8 cellular contexts compared by ENCODE assay signal in the genomic region with DNA sequence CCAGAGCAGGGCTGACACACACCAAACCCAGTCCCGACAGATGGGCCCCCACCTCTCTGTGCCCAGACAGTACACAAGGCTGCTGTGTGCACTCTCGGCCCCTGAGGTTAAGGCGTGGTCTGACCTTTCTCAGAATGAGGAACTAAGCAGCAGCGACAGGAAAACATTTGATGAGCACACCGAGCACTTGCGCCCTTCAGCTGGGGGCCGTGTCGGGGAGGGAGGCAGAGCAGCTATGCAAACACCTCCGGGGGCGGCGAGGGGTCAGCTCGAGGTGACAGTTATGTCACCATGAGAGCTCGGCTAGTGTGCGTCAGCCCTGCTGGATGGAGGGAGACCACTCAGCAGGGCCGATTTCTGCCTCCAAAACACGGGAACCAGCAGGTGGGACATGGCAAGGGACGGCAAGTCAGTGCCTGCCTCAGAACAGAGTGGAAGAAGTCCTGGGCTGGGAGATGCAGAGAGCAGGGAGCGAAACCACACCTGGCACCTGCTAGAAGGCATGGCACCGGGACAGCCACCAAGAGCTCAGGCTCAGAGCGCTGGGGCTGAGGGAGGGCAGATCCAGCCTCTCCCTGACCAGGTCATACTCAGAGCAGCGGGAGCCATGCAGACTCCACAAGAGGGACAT. TPM values are rescaled to one million over a fixed set of nuclear protein-coding genes. Genes with fewer than 3 reads are reported as not detected.
DNase-seq lines count a peak whose midpoint lies in the region; ATAC-seq and TF ChIP-seq lines count a peak whose summit lies in the region.

No MANE protein-coding gene starts in this region.

- H3F3A ChIP-seq in PC-3 (ENCODE audit: low read length, unreplicated experiment) = no peaks in the 10 kb centered on the region

- no peak for TF ChIP-seq CTCF in GM13976 (IDR thresholded peaks at IDR 0.05; ENCODE audit: borderline replicate concordance, control extremely low read depth, extremely low read depth, insufficient read depth, missing control alignments)
- TF ChIP-seq CTCF in activated B cell treated with CpG ODN at 0.5 μM for 24 hours (IDR thresholded peaks at IDR 0.05) = no peak
- TF ChIP-seq CTCF in lower lobe of right lung (IDR thresholded peaks at IDR 0.05) = no peak
- TF ChIP-seq CTCF in PC-3 (conservative IDR thresholded peaks at IDR 0.05; ENCODE audit: low read depth, low read length) = no peak

- no peak overlapping the region for H3K9ac ChIP-seq in PC-3 (ENCODE audit: low read length)

- ATAC-seq in GM21367 (IDR thresholded peaks at IDR 0.05; ENCODE audit: unreplicated experiment) = peak; percentile 97
- peak; percentile 95 for ATAC-seq in HG03521 (IDR thresholded peaks at IDR 0.05; ENCODE audit: unreplicated experiment)
- ATAC-seq in activated B cell treated with CpG ODN at 0.5 μM for 24 hours (ENCODE audit: low read depth) = peak; percentile 93
- ATAC-seq in lower lobe of right lung = peak; percentile 68 to 88
- ATAC-seq in PC-3 = no peak

- H4K20me1 ChIP-seq in PC-3 (ENCODE audit: low read length) = no peaks in the 10 kb centered on the region

- peaks cover 53% of the 10 kb centered on the region for H3K36me3 ChIP-seq in lower lobe of right lung
- no peaks in the 10 kb centered on the region; the same call in 1 of the 2 replicates for H3K36me3 ChIP-seq in PC-3 (ENCODE audit: low read depth, low read length)

- H3K27me3 ChIP-seq in lower lobe of right lung (ENCODE audit: low read depth) (no peaks in the 10 kb centered on the region), PC-3 (ENCODE audit: low read length) (no peaks in the 10 kb centered on the region)

- peaks cover 40% of the 10 kb centered on the region for H3K36me3 Mint-ChIP-seq in activated B cell treated with CpG ODN at 0.5 μM for 24 hours (ENCODE audit: low read depth)

- H3K4me1 Mint-ChIP-seq in activated B cell treated with CpG ODN at 0.5 μM for 24 hours = peaks cover 26% of the 10 kb centered on the region

- no peak overlapping the region for H2AFZ ChIP-seq in PC-3 (ENCODE audit: low read length)

- intact Hi-C loops in activated B cell treated with CpG ODN at 0.5 μM for 24 hours (cut with micrococcal nuclease) (loop anchor here (1.0 to 5.0 kb wide), 9 partner anchors 41 to 880 kb away; partner anchors contain the start of gene LHPP), lower lobe of right lung (cut with DNase I) (no loop called here), PC-3 (cut with micrococcal nuclease) (no loop called here)

- no peaks in the 10 kb centered on the region for H3K79me2 ChIP-seq in PC-3 (ENCODE audit: low read length)

- peak; percentile 93 for DNase-seq in GM13976 (ENCODE audit: low spot score)
- peak; percentile 75 for DNase-seq in activated B cell treated with CpG ODN at 0.5 μM for 24 hours
- peak; percentile 88 for DNase-seq in lower lobe of right lung
- DNase-seq in NCI-H2196 treated with DMSO at 0.1 percent for 48 hours (lab: John Stamatoyannopoulos, UW; ENCODE audit: unreplicated experiment) = no peak
- no peak for DNase-seq in dedifferentiated amniotic fluid mesenchymal stem cell (ENCODE audit: extremely low spot score)
- DNase-seq in PC-3 = no peak

- no peaks in the 10 kb centered on the region for H3K9me2 ChIP-seq in PC-3 (replicated peaks; ENCODE audit: low read length)

- H3K27me3 Mint-ChIP-seq in activated B cell treated with CpG ODN at 0.5 μM for 24 hours = no peaks in the 10 kb centered on the region

- H3K4me2 ChIP-seq in PC-3 (ENCODE audit: low read length) = no peak overlapping the region

- CTCF ChIA-PET in activated B cell treated with CpG ODN at 0.5 μM for 24 hours (lab: Charles Lee) = interaction anchor here (0.7 to 1.4 kb wide), 7 partner anchors 10 to 353 kb away, joined by 3 to 10 read pairs (median 3); no protein-coding TSS in a partner anchor
- CTCF ChIA-PET in PC-3 (lab: Charles Lee) = interaction anchor here (0.5 kb wide), 1 partner anchor 28 kb away, joined by 4 read pairs; no protein-coding TSS in a partner anchor

- in situ Hi-C loops in GM13976 (cut with MboI; ENCODE audit: low sequenced_read_pairs, unreplicated experiment) = no loop called here

- no peaks in the 10 kb centered on the region for H3K9me3 ChIP-seq in lower lobe of right lung
- H3K9me3 ChIP-seq in PC-3 (ENCODE audit: low read length) = no peaks in the 10 kb centered on the region

- no peaks in the 10 kb centered on the region for H3K9me3 Mint-ChIP-seq in activated B cell treated with CpG ODN at 0.5 μM for 24 hours

- peak overlapping the region; percentile 85 for H3K4me3 Mint-ChIP-seq in activated B cell treated with CpG ODN at 0.5 μM for 24 hours

- H3K27ac ChIP-seq in lower lobe of right lung (peak overlapping the region; percentile 63), PC-3 (ENCODE audit: low read length) (no peak overlapping the region)

- H3K27ac Mint-ChIP-seq in activated B cell treated with CpG ODN at 0.5 μM for 24 hours = peak overlapping the region; percentile 95

- H3K4me3 ChIP-seq in lower lobe of right lung (no peak overlapping the region), PC-3 (ENCODE audit: low read length) (no peak overlapping the region)

- POLR2A ChIA-PET in activated B cell treated with CpG ODN at 0.5 μM for 24 hours (lab: Charles Lee) = interaction anchor here (0.8 to 1.9 kb wide), 14 partner anchors 11 to 353 kb away, joined by 3 to 37 read pairs (median 5); partner anchors contain the start of gene CHST15
- POLR2A ChIA-PET in PC-3 (lab: Charles Lee; ENCODE audit: unreplicated experiment) = no interaction called here

- H3K4me1 ChIP-seq in lower lobe of right lung = peaks cover 42% of the 10 kb centered on the region
- no peaks in the 10 kb centered on the region for H3K4me1 ChIP-seq in PC-3 (ENCODE audit: insufficient read depth, low read length)

- BruUV-seq in PC-3 (replicated peaks; lab: Mats Ljungman, UMichigan) = no TSS peak

RNA-seq across cellular contexts. Expression of gene CHST15, which starts 57.4 kb away (rescaled TPM):
- 12.1 and 13.8 TPM in 2 replicates for total RNA-seq in activated B cell treated with CpG ODN at 0.5 μM for 24 hours
- total RNA-seq in lower lobe of right lung = 36.5 TPM
- 16.4 and 17.1 TPM in 2 replicates for total RNA-seq in PC-3 (2014; rRNA removed)

Comparison
In these comparisons a context has a peak if more than half of its experiments do, and no peak if none do; other contexts are left out.
1. DNase-seq: peak in GM13976 (single experiment), activated B cell treated with CpG ODN at 0.5 μM for 24 hours (single experiment) and lower lobe of right lung (single experiment); none in NCI-H2196 treated with DMSO at 0.1 percent for 48 hours (single experiment), dedifferentiated amniotic fluid mesenchymal stem cell (single experiment) and PC-3 (single experiment).